1 cellular context compared by ENCODE assay signal in genomic region chr20:21017381-21018085, GRCh38.
TF ChIP-seq lines count a peak whose summit lies in the region.

No MANE protein-coding gene starts in this region.

TF ChIP-seq in HepG2, 621 proteins besides CTCF, POLR2A, EP300 and RAD21 (continued from another document and continues in another):
- TF ChIP-seq ZNF280B (CRISPR knock-in tag; IDR thresholded peaks at IDR 0.05; ENCODE audit: borderline replicate concordance) (no peak), MXD4 (CRISPR knock-in tag; IDR thresholded peaks at IDR 0.05) (no peak), TSC22D2 (CRISPR knock-in tag; IDR thresholded peaks at IDR 0.05; ENCODE audit: borderline replicate concordance) (peak; percentile 31; the same call in 1 of the 2 replicates), MED13 (CRISPR knock-in tag; IDR thresholded peaks at IDR 0.05) (peak; percentile 79; the same call in 1 of the 2 replicates), ZFP36L1 (CRISPR knock-in tag; IDR thresholded peaks at IDR 0.05) (peak; percentile 54; the same call in 1 of the 2 replicates), HOXD1 (CRISPR knock-in tag; IDR thresholded peaks at IDR 0.05) (no peak), ZBED4 (CRISPR knock-in tag; IDR thresholded peaks at IDR 0.05; ENCODE audit: borderline replicate concordance) (no peak), PCBP2 (optimal IDR thresholded peaks at IDR 0.05; ENCODE audit: low read depth, low read length, poor library complexity, severe bottlenecking) (no peak), SOX5 (CRISPR knock-in tag; IDR thresholded peaks at IDR 0.05; ENCODE audit: borderline replicate concordance) (peak; percentile 87), SALL1 (CRISPR knock-in tag; IDR thresholded peaks at IDR 0.05) (peak; percentile 76), NFE2L1 (CRISPR knock-in tag; IDR thresholded peaks at IDR 0.05; ENCODE audit: borderline replicate concordance) (no peak), SIN3A (IDR thresholded peaks at IDR 0.05; ENCODE audit: borderline replicate concordance, low read depth, low read length) (no peak), ZNF614 (CRISPR knock-in tag; IDR thresholded peaks at IDR 0.05; ENCODE audit: borderline replicate concordance) (peak; percentile 44; the same call in 1 of the 2 replicates), ZMYM2 (CRISPR knock-in tag; IDR thresholded peaks at IDR 0.05) (no peak), TCF7L2 (IDR thresholded peaks at IDR 0.05; ENCODE audit: low read depth, low read length) (peak; percentile 92), HOXA3 (CRISPR knock-in tag; IDR thresholded peaks at IDR 0.05) (peak; percentile 58), ZBTB20 (CRISPR knock-in tag; IDR thresholded peaks at IDR 0.05; ENCODE audit: borderline replicate concordance, low read depth) (no peak), ZNF576 (CRISPR knock-in tag; IDR thresholded peaks at IDR 0.05) (no peak), ZNF263 (CRISPR knock-in tag; IDR thresholded peaks at IDR 0.05) (no peak), TAF1 (CRISPR knock-in tag; IDR thresholded peaks at IDR 0.05) (0 out of 2 replicates have a peak, but pooled peaks have one; percentile 42), ZNF670 (CRISPR knock-in tag; IDR thresholded peaks at IDR 0.05; ENCODE audit: borderline replicate concordance) (no peak), CREB1 (IDR thresholded peaks at IDR 0.05) (no peak), CREB1 (CRISPR knock-in tag; IDR thresholded peaks at IDR 0.05) (peak; percentile 54; the same call in 1 of the 2 replicates), IRF2 (CRISPR knock-in tag; IDR thresholded peaks at IDR 0.05) (peak; percentile 56), ZMAT3 (CRISPR knock-in tag; conservative IDR thresholded peaks at IDR 0.05) (no peak), THAP7 (CRISPR knock-in tag; IDR thresholded peaks at IDR 0.05) (no peak), MAZ (IDR thresholded peaks at IDR 0.05; ENCODE audit: borderline replicate concordance, low read depth, low read length) (no peak), MAZ (CRISPR knock-in tag; IDR thresholded peaks at IDR 0.05; ENCODE audit: low read depth) (no peak), ZBTB49 (CRISPR knock-in tag; IDR thresholded peaks at IDR 0.05; ENCODE audit: borderline replicate concordance) (no peak), CEBPG (CRISPR knock-in tag; IDR thresholded peaks at IDR 0.05) (peak; percentile 61; the same call in 1 of the 2 replicates), PHF8 (CRISPR knock-in tag; IDR thresholded peaks at IDR 0.05) (no peak), ZSCAN12 (CRISPR knock-in tag; IDR thresholded peaks at IDR 0.05) (no peak)
- TF ChIP-seq, protein P1, sequence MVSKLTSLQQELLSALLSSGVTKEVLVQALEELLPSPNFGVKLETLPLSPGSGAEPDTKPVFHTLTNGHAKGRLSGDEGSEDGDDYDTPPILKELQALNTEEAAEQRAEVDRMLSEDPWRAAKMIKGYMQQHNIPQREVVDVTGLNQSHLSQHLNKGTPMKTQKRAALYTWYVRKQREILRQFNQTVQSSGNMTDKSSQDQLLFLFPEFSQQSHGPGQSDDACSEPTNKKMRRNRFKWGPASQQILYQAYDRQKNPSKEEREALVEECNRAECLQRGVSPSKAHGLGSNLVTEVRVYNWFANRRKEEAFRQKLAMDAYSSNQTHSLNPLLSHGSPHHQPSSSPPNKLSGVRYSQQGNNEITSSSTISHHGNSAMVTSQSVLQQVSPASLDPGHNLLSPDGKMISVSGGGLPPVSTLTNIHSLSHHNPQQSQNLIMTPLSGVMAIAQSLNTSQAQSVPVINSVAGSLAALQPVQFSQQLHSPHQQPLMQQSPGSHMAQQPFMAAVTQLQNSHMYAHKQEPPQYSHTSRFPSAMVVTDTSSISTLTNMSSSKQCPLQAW (CRISPR knock-in tag; IDR thresholded peaks at IDR 0.05), result peak; percentile 70; the same call in 1 of the 2 replicates
- TF ChIP-seq, protein P2, sequence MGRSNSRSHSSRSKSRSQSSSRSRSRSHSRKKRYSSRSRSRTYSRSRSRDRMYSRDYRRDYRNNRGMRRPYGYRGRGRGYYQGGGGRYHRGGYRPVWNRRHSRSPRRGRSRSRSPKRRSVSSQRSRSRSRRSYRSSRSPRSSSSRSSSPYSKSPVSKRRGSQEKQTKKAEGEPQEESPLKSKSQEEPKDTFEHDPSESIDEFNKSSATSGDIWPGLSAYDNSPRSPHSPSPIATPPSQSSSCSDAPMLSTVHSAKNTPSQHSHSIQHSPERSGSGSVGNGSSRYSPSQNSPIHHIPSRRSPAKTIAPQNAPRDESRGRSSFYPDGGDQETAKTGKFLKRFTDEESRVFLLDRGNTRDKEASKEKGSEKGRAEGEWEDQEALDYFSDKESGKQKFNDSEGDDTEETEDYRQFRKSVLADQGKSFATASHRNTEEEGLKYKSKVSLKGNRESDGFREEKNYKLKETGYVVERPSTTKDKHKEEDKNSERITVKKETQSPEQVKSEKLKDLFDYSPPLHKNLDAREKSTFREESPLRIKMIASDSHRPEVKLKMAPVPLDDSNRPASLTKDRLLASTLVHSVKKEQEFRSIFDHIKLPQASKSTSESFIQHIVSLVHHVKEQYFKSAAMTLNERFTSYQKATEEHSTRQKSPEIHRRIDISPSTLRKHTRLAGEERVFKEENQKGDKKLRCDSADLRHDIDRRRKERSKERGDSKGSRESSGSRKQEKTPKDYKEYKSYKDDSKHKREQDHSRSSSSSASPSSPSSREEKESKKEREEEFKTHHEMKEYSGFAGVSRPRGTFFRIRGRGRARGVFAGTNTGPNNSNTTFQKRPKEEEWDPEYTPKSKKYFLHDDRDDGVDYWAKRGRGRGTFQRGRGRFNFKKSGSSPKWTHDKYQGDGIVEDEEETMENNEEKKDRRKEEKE (IDR thresholded peaks at IDR 0.05), result no peak
- TF ChIP-seq, protein P3, sequence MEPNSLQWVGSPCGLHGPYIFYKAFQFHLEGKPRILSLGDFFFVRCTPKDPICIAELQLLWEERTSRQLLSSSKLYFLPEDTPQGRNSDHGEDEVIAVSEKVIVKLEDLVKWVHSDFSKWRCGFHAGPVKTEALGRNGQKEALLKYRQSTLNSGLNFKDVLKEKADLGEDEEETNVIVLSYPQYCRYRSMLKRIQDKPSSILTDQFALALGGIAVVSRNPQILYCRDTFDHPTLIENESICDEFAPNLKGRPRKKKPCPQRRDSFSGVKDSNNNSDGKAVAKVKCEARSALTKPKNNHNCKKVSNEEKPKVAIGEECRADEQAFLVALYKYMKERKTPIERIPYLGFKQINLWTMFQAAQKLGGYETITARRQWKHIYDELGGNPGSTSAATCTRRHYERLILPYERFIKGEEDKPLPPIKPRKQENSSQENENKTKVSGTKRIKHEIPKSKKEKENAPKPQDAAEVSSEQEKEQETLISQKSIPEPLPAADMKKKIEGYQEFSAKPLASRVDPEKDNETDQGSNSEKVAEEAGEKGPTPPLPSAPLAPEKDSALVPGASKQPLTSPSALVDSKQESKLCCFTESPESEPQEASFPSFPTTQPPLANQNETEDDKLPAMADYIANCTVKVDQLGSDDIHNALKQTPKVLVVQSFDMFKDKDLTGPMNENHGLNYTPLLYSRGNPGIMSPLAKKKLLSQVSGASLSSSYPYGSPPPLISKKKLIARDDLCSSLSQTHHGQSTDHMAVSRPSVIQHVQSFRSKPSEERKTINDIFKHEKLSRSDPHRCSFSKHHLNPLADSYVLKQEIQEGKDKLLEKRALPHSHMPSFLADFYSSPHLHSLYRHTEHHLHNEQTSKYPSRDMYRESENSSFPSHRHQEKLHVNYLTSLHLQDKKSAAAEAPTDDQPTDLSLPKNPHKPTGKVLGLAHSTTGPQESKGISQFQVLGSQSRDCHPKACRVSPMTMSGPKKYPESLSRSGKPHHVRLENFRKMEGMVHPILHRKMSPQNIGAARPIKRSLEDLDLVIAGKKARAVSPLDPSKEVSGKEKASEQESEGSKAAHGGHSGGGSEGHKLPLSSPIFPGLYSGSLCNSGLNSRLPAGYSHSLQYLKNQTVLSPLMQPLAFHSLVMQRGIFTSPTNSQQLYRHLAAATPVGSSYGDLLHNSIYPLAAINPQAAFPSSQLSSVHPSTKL (CRISPR knock-in tag; IDR thresholded peaks at IDR 0.05), result peak; percentile 89
- TF ChIP-seq, protein P4, sequence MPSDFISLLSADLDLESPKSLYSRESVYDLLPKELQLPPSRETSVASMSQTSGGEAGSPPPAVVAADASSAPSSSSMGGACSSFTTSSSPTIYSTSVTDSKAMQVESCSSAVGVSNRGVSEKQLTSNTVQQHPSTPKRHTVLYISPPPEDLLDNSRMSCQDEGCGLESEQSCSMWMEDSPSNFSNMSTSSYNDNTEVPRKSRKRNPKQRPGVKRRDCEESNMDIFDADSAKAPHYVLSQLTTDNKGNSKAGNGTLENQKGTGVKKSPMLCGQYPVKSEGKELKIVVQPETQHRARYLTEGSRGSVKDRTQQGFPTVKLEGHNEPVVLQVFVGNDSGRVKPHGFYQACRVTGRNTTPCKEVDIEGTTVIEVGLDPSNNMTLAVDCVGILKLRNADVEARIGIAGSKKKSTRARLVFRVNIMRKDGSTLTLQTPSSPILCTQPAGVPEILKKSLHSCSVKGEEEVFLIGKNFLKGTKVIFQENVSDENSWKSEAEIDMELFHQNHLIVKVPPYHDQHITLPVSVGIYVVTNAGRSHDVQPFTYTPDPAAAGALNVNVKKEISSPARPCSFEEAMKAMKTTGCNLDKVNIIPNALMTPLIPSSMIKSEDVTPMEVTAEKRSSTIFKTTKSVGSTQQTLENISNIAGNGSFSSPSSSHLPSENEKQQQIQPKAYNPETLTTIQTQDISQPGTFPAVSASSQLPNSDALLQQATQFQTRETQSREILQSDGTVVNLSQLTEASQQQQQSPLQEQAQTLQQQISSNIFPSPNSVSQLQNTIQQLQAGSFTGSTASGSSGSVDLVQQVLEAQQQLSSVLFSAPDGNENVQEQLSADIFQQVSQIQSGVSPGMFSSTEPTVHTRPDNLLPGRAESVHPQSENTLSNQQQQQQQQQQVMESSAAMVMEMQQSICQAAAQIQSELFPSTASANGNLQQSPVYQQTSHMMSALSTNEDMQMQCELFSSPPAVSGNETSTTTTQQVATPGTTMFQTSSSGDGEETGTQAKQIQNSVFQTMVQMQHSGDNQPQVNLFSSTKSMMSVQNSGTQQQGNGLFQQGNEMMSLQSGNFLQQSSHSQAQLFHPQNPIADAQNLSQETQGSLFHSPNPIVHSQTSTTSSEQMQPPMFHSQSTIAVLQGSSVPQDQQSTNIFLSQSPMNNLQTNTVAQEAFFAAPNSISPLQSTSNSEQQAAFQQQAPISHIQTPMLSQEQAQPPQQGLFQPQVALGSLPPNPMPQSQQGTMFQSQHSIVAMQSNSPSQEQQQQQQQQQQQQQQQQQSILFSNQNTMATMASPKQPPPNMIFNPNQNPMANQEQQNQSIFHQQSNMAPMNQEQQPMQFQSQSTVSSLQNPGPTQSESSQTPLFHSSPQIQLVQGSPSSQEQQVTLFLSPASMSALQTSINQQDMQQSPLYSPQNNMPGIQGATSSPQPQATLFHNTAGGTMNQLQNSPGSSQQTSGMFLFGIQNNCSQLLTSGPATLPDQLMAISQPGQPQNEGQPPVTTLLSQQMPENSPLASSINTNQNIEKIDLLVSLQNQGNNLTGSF (CRISPR knock-in tag; IDR thresholded peaks at IDR 0.05), result no peak
